In the genomic region with DNA sequence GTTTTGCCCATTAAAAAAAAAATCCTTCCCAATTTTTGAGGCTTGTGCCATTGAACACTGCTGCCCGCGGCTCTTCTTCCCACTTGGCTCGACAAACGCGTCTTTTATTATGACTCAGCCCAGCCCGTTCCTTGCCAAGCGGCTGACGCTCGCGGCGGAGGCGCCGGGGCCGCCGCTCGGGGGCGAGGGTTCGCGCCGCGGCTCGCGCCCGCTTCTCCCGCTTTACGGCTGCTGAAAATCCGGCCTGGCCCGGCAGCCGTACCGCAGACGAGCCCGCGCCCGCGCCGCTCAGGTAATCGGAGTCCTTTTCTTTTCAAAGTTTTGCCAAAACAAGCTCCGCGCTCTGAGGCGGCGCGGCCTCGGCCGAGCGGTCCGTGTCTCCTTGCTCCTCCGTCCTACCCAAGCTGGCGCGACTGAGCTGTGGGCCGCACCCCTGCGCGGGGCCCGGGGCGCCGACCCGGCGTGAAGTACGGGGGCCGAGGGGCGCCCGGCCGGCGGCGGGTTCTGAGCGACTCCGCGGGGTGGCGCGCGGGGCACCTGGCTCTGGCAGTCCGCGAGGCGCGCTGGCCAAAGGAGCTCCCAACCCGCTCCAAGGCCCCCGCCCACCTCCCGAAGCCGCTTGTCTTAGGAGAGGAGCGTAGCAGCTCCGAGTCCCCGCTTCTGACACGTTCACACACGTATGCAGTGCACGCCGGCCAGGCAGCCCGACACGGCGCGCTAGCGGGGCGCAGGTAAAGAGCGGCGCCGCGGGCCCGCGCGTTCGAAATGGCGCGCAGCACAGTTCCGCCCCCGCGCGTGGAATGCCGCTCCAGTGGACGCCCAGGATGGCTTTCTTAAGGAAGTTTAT, we compare ENCODE assay signal across 1 cellular context.
TF ChIP-seq lines count a peak whose summit lies in the region.

No MANE protein-coding gene starts in this region.

TF ChIP-seq in HepG2, 621 proteins besides CTCF, POLR2A, EP300 and RAD21 (continued from another document and continues in another):
- TF ChIP-seq, protein P1, sequence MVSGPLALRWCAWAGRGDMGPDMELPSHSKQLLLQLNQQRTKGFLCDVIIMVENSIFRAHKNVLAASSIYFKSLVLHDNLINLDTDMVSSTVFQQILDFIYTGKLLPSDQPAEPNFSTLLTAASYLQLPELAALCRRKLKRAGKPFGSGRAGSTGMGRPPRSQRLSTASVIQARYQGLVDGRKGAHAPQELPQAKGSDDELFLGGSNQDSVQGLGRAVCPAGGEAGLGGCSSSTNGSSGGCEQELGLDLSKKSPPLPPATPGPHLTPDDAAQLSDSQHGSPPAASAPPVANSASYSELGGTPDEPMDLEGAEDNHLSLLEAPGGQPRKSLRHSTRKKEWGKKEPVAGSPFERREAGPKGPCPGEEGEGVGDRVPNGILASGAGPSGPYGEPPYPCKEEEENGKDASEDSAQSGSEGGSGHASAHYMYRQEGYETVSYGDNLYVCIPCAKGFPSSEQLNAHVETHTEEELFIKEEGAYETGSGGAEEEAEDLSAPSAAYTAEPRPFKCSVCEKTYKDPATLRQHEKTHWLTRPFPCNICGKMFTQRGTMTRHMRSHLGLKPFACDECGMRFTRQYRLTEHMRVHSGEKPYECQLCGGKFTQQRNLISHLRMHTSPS (CRISPR knock-in tag; IDR thresholded peaks at IDR 0.05; ENCODE audit: low read depth): no peak
- TF ChIP-seq SRSF1 (optimal IDR thresholded peaks at IDR 0.05; ENCODE audit: low read depth, low read length) (peak; percentile 29), AKAP8 (CRISPR knock-in tag; IDR thresholded peaks at IDR 0.05) (no peak), IKZF1 (IDR thresholded peaks at IDR 0.05) (no peak), ZNF589 (CRISPR knock-in tag; conservative IDR thresholded peaks at IDR 0.05) (0 out of 2 replicates have a peak, but pooled peaks have one; percentile 60), ZNF546 (CRISPR knock-in tag; conservative IDR thresholded peaks at IDR 0.05) (peak; percentile 72; the same call in 1 of the 2 replicates), HES4 (CRISPR knock-in tag; IDR thresholded peaks at IDR 0.05; ENCODE audit: borderline replicate concordance) (no peak), NR2F6 (IDR thresholded peaks at IDR 0.05) (no peak), NR2F6 (CRISPR knock-in tag; IDR thresholded peaks at IDR 0.05) (no peak), SMARCC2 (IDR thresholded peaks at IDR 0.05) (no peak), DPF2 (CRISPR knock-in tag; IDR thresholded peaks at IDR 0.05; ENCODE audit: borderline replicate concordance, low read depth) (no peak), TFDP2 (CRISPR knock-in tag; IDR thresholded peaks at IDR 0.05) (peak; percentile 31; the same call in 1 of the 2 replicates), ZC3H13 (CRISPR knock-in tag; IDR thresholded peaks at IDR 0.05) (0 out of 2 replicates have a peak, but pooled peaks have one; percentile 49), NRL (CRISPR knock-in tag; IDR thresholded peaks at IDR 0.05; ENCODE audit: borderline replicate concordance) (no peak), ZNF431 (CRISPR knock-in tag; IDR thresholded peaks at IDR 0.05; ENCODE audit: borderline replicate concordance, low read depth) (peak; percentile 73; the same call in 1 of the 2 replicates), POGK (CRISPR knock-in tag; conservative IDR thresholded peaks at IDR 0.05) (0 out of 2 replicates have a peak, but pooled peaks have one; percentile 25), NFE2 (CRISPR knock-in tag; IDR thresholded peaks at IDR 0.05) (no peak), RAD51 (IDR thresholded peaks at IDR 0.05; ENCODE audit: borderline replicate concordance) (no peak), NFATC3 (CRISPR knock-in tag; IDR thresholded peaks at IDR 0.05) (no peak), EZH2 (conservative IDR thresholded peaks at IDR 0.05; ENCODE audit: low read depth, low read length) (no peak), ZNF30 (CRISPR knock-in tag; IDR thresholded peaks at IDR 0.05) (peak; percentile 70; the same call in 1 of the 2 replicates), PPARG (CRISPR knock-in tag; conservative IDR thresholded peaks at IDR 0.05) (no peak), AGO1 (IDR thresholded peaks at IDR 0.05; ENCODE audit: low read depth, low read length, poor library complexity, severe bottlenecking) (no peak), ZNF260 (CRISPR knock-in tag; IDR thresholded peaks at IDR 0.05; ENCODE audit: borderline replicate concordance, low read depth) (no peak), NPAS2 (CRISPR knock-in tag; IDR thresholded peaks at IDR 0.05; ENCODE audit: borderline replicate concordance) (no peak), FOXA3 (CRISPR knock-in tag; IDR thresholded peaks at IDR 0.05) (no peak), SATB2 (CRISPR knock-in tag; IDR thresholded peaks at IDR 0.05) (no peak), YEATS4 (CRISPR knock-in tag; IDR thresholded peaks at IDR 0.05; ENCODE audit: borderline replicate concordance) (peak; percentile 89), ZNF761 (CRISPR knock-in tag; conservative IDR thresholded peaks at IDR 0.05) (0 out of 2 replicates have a peak, but pooled peaks have one; percentile 20), ZFY (CRISPR knock-in tag; IDR thresholded peaks at IDR 0.05) (peak; percentile 90), KDM5B (CRISPR knock-in tag; IDR thresholded peaks at IDR 0.05; ENCODE audit: borderline replicate concordance) (no peak), ZNF790 (CRISPR knock-in tag; IDR thresholded peaks at IDR 0.05; ENCODE audit: borderline replicate concordance) (peak; percentile 69; the same call in 1 of the 2 replicates)
- TF ChIP-seq, protein P2, sequence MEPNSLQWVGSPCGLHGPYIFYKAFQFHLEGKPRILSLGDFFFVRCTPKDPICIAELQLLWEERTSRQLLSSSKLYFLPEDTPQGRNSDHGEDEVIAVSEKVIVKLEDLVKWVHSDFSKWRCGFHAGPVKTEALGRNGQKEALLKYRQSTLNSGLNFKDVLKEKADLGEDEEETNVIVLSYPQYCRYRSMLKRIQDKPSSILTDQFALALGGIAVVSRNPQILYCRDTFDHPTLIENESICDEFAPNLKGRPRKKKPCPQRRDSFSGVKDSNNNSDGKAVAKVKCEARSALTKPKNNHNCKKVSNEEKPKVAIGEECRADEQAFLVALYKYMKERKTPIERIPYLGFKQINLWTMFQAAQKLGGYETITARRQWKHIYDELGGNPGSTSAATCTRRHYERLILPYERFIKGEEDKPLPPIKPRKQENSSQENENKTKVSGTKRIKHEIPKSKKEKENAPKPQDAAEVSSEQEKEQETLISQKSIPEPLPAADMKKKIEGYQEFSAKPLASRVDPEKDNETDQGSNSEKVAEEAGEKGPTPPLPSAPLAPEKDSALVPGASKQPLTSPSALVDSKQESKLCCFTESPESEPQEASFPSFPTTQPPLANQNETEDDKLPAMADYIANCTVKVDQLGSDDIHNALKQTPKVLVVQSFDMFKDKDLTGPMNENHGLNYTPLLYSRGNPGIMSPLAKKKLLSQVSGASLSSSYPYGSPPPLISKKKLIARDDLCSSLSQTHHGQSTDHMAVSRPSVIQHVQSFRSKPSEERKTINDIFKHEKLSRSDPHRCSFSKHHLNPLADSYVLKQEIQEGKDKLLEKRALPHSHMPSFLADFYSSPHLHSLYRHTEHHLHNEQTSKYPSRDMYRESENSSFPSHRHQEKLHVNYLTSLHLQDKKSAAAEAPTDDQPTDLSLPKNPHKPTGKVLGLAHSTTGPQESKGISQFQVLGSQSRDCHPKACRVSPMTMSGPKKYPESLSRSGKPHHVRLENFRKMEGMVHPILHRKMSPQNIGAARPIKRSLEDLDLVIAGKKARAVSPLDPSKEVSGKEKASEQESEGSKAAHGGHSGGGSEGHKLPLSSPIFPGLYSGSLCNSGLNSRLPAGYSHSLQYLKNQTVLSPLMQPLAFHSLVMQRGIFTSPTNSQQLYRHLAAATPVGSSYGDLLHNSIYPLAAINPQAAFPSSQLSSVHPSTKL (CRISPR knock-in tag; IDR thresholded peaks at IDR 0.05): 0 out of 2 replicates have a peak, but pooled peaks have one; percentile 7
- TF ChIP-seq, protein P3, sequence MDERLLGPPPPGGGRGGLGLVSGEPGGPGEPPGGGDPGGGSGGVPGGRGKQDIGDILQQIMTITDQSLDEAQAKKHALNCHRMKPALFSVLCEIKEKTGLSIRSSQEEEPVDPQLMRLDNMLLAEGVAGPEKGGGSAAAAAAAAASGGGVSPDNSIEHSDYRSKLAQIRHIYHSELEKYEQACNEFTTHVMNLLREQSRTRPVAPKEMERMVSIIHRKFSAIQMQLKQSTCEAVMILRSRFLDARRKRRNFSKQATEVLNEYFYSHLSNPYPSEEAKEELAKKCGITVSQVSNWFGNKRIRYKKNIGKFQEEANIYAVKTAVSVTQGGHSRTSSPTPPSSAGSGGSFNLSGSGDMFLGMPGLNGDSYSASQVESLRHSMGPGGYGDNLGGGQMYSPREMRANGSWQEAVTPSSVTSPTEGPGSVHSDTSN (CRISPR knock-in tag; IDR thresholded peaks at IDR 0.05): no peak
- TF ChIP-seq, protein P4, sequence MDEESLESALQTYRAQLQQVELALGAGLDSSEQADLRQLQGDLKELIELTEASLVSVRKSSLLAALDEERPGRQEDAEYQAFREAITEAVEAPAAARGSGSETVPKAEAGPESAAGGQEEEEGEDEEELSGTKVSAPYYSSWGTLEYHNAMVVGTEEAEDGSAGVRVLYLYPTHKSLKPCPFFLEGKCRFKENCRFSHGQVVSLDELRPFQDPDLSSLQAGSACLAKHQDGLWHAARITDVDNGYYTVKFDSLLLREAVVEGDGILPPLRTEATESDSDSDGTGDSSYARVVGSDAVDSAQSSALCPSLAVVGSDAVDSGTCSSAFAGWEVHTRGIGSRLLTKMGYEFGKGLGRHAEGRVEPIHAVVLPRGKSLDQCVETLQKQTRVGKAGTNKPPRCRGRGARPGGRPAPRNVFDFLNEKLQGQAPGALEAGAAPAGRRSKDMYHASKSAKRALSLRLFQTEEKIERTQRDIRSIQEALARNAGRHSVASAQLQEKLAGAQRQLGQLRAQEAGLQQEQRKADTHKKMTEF (CRISPR knock-in tag; IDR thresholded peaks at IDR 0.05): no peak
- TF ChIP-seq, protein P5, sequence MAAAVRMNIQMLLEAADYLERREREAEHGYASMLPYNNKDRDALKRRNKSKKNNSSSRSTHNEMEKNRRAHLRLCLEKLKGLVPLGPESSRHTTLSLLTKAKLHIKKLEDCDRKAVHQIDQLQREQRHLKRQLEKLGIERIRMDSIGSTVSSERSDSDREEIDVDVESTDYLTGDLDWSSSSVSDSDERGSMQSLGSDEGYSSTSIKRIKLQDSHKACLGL (CRISPR knock-in tag; IDR thresholded peaks at IDR 0.05): 0 out of 2 replicates have a peak, but pooled peaks have one; percentile 26
- TF ChIP-seq, protein P6, sequence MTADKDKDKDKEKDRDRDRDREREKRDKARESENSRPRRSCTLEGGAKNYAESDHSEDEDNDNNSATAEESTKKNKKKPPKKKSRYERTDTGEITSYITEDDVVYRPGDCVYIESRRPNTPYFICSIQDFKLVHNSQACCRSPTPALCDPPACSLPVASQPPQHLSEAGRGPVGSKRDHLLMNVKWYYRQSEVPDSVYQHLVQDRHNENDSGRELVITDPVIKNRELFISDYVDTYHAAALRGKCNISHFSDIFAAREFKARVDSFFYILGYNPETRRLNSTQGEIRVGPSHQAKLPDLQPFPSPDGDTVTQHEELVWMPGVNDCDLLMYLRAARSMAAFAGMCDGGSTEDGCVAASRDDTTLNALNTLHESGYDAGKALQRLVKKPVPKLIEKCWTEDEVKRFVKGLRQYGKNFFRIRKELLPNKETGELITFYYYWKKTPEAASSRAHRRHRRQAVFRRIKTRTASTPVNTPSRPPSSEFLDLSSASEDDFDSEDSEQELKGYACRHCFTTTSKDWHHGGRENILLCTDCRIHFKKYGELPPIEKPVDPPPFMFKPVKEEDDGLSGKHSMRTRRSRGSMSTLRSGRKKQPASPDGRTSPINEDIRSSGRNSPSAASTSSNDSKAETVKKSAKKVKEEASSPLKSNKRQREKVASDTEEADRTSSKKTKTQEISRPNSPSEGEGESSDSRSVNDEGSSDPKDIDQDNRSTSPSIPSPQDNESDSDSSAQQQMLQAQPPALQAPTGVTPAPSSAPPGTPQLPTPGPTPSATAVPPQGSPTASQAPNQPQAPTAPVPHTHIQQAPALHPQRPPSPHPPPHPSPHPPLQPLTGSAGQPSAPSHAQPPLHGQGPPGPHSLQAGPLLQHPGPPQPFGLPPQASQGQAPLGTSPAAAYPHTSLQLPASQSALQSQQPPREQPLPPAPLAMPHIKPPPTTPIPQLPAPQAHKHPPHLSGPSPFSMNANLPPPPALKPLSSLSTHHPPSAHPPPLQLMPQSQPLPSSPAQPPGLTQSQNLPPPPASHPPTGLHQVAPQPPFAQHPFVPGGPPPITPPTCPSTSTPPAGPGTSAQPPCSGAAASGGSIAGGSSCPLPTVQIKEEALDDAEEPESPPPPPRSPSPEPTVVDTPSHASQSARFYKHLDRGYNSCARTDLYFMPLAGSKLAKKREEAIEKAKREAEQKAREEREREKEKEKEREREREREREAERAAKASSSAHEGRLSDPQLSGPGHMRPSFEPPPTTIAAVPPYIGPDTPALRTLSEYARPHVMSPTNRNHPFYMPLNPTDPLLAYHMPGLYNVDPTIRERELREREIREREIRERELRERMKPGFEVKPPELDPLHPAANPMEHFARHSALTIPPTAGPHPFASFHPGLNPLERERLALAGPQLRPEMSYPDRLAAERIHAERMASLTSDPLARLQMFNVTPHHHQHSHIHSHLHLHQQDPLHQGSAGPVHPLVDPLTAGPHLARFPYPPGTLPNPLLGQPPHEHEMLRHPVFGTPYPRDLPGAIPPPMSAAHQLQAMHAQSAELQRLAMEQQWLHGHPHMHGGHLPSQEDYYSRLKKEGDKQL (CRISPR knock-in tag; IDR thresholded peaks at IDR 0.05; ENCODE audit: low read depth): no peak
